7 cellular contexts compared by ENCODE assay signal in genomic region chr5:149315753-149316152, GRCh38.
"Had no signal": no experiment of that assay in that cellular context is flagged by ENCODE, and none has a peak within 500 bp of the region (broad histone marks: within the 10 kb centered on the region; RNA-seq: fewer than 3 reads in every experiment).

No MANE protein-coding gene starts in this region.

- H3K27ac ChIP-seq: GM23248 had no signal

- H3K4me3 Mint-ChIP-seq: H9 had no signal

- DNase-seq: GM23248, GOT3, H9, HCEC 1CT, IMR-90, KG1 had no signal

- H3K27ac Mint-ChIP-seq: H9 had no signal

- ATAC-seq: K562 had no signal

- H3K4me3 ChIP-seq: GM23248, K562 had no signal

- H3K9me3 Mint-ChIP-seq: H9 had no signal
